In the genomic region with DNA sequence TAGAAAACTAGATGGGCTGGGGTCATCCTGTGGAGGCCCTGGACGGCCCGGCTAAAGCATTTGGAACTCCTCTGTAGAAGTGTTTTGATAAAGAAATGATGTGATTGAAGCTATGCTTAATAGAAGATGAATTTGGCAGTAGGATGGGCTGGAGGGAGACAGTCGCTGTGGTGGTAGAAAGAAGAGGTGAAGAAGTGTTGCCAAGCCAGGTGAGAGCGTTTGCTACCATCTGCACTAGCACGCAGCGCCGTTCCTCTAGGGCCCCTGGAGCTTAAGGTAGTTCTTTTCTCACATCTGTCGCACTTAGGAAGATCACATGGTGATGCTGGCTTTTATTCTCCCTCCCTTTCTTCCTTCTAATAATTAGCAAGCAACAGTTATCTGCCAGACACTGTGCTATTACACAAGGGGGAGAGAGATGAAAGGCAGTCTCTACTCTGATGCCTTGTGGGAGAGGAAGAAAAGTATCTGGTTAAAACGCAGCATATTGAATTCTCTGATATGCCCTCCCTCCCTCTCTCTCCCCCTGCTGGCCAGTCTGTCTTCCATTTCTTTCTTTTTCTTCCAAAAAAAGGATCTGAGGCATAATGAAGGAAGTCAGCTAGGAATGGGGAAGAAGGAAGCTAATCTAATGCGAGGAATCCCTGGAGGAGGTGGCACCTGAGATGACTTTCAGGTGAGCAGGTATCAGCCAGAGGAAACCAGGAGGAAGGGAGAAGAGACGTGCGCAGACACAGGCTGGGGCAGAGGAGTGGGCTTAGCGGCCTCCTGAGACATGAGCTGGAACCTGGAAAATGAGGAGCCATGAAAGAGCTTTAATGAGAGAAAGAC, we compare ENCODE assay signal across 8 cellular contexts.
DNase-seq lines count a peak whose midpoint lies in the region; ATAC-seq and TF ChIP-seq lines count a peak whose summit lies in the region.

No MANE protein-coding gene starts in this region.

- H3K27ac ChIP-seq in PC-9 (peak overlapping the region; percentile 99), dorsolateral prefrontal cortex (peak overlapping the region in 56 of 59 donors; percentile 6 to 95 (median 78))
- H3K27ac ChIP-seq in CD8-positive, alpha-beta T cell (ENCODE audit: low read depth, low read length), result no peak overlapping the region

- peaks cover 22% of the 10 kb centered on the region for H3K36me3 ChIP-seq in GM06990 (ENCODE audit: control insufficient read depth, insufficient read depth, low read length)
- H3K36me3 ChIP-seq in PC-9 (ENCODE audit: low read depth), result peaks cover 71% of the 10 kb centered on the region
- H3K36me3 ChIP-seq in CD8-positive, alpha-beta T cell (ENCODE audit: insufficient read depth, low read length), result peaks cover 8% of the 10 kb centered on the region

- peaks cover 96% of the 10 kb centered on the region for H3K79me2 ChIP-seq in PC-9 (ENCODE audit: low read depth)

- peaks cover 95% of the 10 kb centered on the region for H3K4me1 ChIP-seq in PC-9 (replicated peaks; ENCODE audit: insufficient read depth)
- peaks cover 38% of the 10 kb centered on the region for H3K4me1 ChIP-seq in CD8-positive, alpha-beta T cell (ENCODE audit: insufficient read depth, low read length)

- peaks cover 73% of the 10 kb centered on the region for H3K36me3 Mint-ChIP-seq in CD8-positive, alpha-beta T cell

- no TSS peak for BruUV-seq in PC-9 (replicated peaks; lab: Mats Ljungman, UMichigan)

- no peak overlapping the region for H2AFZ ChIP-seq in PC-9

- TF ChIP-seq CTCF in GM06990 (IDR thresholded peaks at IDR 0.05; ENCODE audit: insufficient read depth, low read length, poor library complexity, severe bottlenecking), result peak; percentile 53
- peak; percentile 60 for TF ChIP-seq CTCF in PC-9 (conservative IDR thresholded peaks at IDR 0.05)
- peak in 4 of 56 donors; percentile 8 to 27 (median 15) for TF ChIP-seq CTCF in dorsolateral prefrontal cortex (IDR thresholded peaks at IDR 0.05 in 54 of 56, conservative IDR thresholded peaks at IDR 0.05 in 2 of 56; ENCODE audit: low read depth in 1 of 56, partially characterized antibody in 56 of 56)
- TF ChIP-seq CTCF in retinal pigment epithelial cell (conservative IDR thresholded peaks at IDR 0.05; ENCODE audit: low read depth, low read length), result peak; percentile 64
- TF ChIP-seq CTCF in CD8-positive, alpha-beta T cell (IDR thresholded peaks at IDR 0.05), result no peak

- H3K9me3 ChIP-seq in PC-9 (ENCODE audit: insufficient read depth, low read depth), result no peaks in the 10 kb centered on the region
- H3K9me3 ChIP-seq in CD8-positive, alpha-beta T cell (ENCODE audit: low read length), result no peaks in the 10 kb centered on the region

- no peaks in the 10 kb centered on the region for H3K27me3 Mint-ChIP-seq in CD8-positive, alpha-beta T cell (ENCODE audit: low read depth)

- H3K9me3 Mint-ChIP-seq in CD8-positive, alpha-beta T cell, result no peaks in the 10 kb centered on the region

- H3K4me3 ChIP-seq in GM06990 (replicated peaks; ENCODE audit: low read depth, low read length), result no peak overlapping the region
- no peak overlapping the region for H3K4me3 ChIP-seq in PC-9
- H3K4me3 ChIP-seq in dorsolateral prefrontal cortex, result no peak overlapping the region
- no peak overlapping the region for H3K4me3 ChIP-seq in retinal pigment epithelial cell (ENCODE audit: low read length)
- H3K4me3 ChIP-seq in CD8-positive, alpha-beta T cell (ENCODE audit: low read depth, low read length), result no peak overlapping the region

- intact Hi-C loops in PC-9 (cut with micrococcal nuclease; ENCODE audit: unreplicated experiment), result loop anchor here (10.0 kb wide), 3 partner anchors 529 to 759 kb away; no protein-coding TSS in a partner anchor
- intact Hi-C loops in dorsolateral prefrontal cortex (cut with DNase I), result loop anchor here (1.0 to 10.0 kb wide), 7 partner anchors 27 to 619 kb away; no protein-coding TSS in a partner anchor
- intact Hi-C loops in CD8-positive, alpha-beta T cell (cut with DNase I, micrococcal nuclease), result loop anchor here (2.0 to 5.0 kb wide), 3 partner anchors 86 to 529 kb away; no protein-coding TSS in a partner anchor

- DNase-seq in GM06990 (ENCODE audit: extremely low read depth, insufficient read length) (no peak), PC-9 (peak; percentile 40 to 73), dorsolateral prefrontal cortex (no peak), retinal pigment epithelial cell (ENCODE audit: low read depth) (no peak), NCI-H526 (lab: John Stamatoyannopoulos, UW) (no peak), NCI-H2029 treated with DMSO at 0.1 percent for 48 hours (lab: John Stamatoyannopoulos, UW) (no peak)
- DNase-seq in CD8-positive, alpha-beta T cell, result no peak

- POLR2A ChIA-PET in PC-9 (lab: Charles Lee; ENCODE audit: unreplicated experiment), result interaction anchor here (0.6 to 0.7 kb wide), 3 partner anchors 16 to 21 kb away, joined by 3 to 4 read pairs (median 3); no protein-coding TSS in a partner anchor
- POLR2A ChIA-PET in CD8-positive, alpha-beta T cell (lab: Charles Lee), result interaction anchor here (1.2 to 2.0 kb wide), 2 partner anchors 17 to 161 kb away, joined by 4 to 5 read pairs; no protein-coding TSS in a partner anchor

- H3K27me3 ChIP-seq in GM06990 (replicated peaks; ENCODE audit: control insufficient read depth, insufficient read depth, low read length) (no peaks in the 10 kb centered on the region), PC-9 (ENCODE audit: insufficient read depth, low read depth) (no peaks in the 10 kb centered on the region), dorsolateral prefrontal cortex (no peaks in the 10 kb centered on the region)
- H3K27me3 ChIP-seq in CD8-positive, alpha-beta T cell (ENCODE audit: insufficient read depth, low read length), result no peaks in the 10 kb centered on the region

- no peak overlapping the region for H3K4me3 Mint-ChIP-seq in CD8-positive, alpha-beta T cell

- no peak overlapping the region for H3K27ac Mint-ChIP-seq in CD8-positive, alpha-beta T cell

- peaks cover 64% of the 10 kb centered on the region for H3K4me1 Mint-ChIP-seq in CD8-positive, alpha-beta T cell (ENCODE audit: low read depth)

- peaks cover 87% of the 10 kb centered on the region for H4K20me1 ChIP-seq in PC-9 (ENCODE audit: insufficient read depth)

- CTCF ChIA-PET in PC-9 (lab: Charles Lee), result interaction anchor here (0.5 to 2.3 kb wide), 13 partner anchors 11 to 757 kb away, joined by 3 to 17 read pairs (median 6); no protein-coding TSS in a partner anchor
- CTCF ChIA-PET in CD8-positive, alpha-beta T cell (lab: Charles Lee), result interaction anchor here (0.6 to 6.0 kb wide), 62 partner anchors 8 to 604 kb away, joined by 3 to 59 read pairs (median 5); no protein-coding TSS in a partner anchor

- ATAC-seq in GM18520 (IDR thresholded peaks at IDR 0.05; ENCODE audit: unreplicated experiment), result no peak
- ATAC-seq in CD8-positive, alpha-beta T cell, result no peak

- H3K4me2 ChIP-seq in PC-9, result peak overlapping the region; percentile 67

- H3F3A ChIP-seq in PC-9 (ENCODE audit: insufficient read depth, low read depth), result peaks cover 96% of the 10 kb centered on the region

- no peaks in the 10 kb centered on the region for H3K9me2 ChIP-seq in PC-9 (ENCODE audit: insufficient read depth)

Comparison
In these comparisons a context has a peak if more than half of its experiments do, and no peak if none do; other contexts are left out.
1. DNase-seq: peak in PC-9 (2 of 2); none in GM06990 (single experiment), dorsolateral prefrontal cortex (0 of 10), retinal pigment epithelial cell (single experiment), NCI-H526 (0 of 2), NCI-H2029 treated with DMSO at 0.1 percent for 48 hours (single experiment) and CD8-positive, alpha-beta T cell (0 of 7).